Comparison of ENCODE assay signal across 29 cellular contexts in the genomic region with DNA sequence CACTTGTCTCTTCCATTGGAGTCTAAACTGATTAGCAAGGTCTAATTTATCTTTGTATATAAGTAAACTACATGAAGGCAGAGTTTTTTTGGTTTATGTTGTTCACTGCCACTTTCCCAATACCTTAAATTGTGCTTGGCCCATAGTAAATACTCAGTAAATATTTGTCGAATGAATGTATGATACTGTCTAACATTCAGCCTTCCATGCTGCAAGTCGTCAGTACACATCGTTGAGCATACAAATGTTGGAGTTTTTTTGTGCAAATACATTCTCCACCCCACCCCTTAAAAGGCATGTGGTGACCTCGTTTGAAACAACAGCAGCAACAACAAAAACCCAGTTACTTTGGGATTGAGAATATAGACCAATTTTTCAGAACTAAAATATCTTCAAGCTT. TPM values are rescaled to one million over a fixed set of nuclear protein-coding genes. Genes with fewer than 3 reads are reported as not detected.
"Had no signal": no experiment of that assay in that cellular context is flagged by ENCODE, and none has a peak within 500 bp of the region (broad histone marks: within the 10 kb centered on the region; RNA-seq: fewer than 3 reads in every experiment).

No MANE protein-coding gene starts in this region.

- H3K4me3 Mint-ChIP-seq: immature natural killer cell; mesothelial cell of epicardium; natural killer cell; nephron progenitor cell; stimulated activated naive B cell treated with anti-CD40 and anti-IgM and Interleukin-4, amounts not matched to agents 10 μg/mL and 1 μg/mL and 100 μg/mL, for 72 hours had no signal

- H3K36me3 Mint-ChIP-seq: naive B cell, natural killer cell had no signal

- H3K27me3 Mint-ChIP-seq: progenitor cell of endocrine pancreas had no signal

- H3K27ac ChIP-seq: left lung, lower lobe of right lung, ovary, right atrium auricular region, skin epidermis, stomach, testis, thyroid gland, transverse colon, upper lobe of right lung had no signal

- H3K4me1 ChIP-seq: left lung, lower lobe of right lung, right atrium auricular region, thyroid gland, transverse colon, upper lobe of right lung had no signal

- ATAC-seq: left colon; left lung; lower lobe of right lung; natural killer cell; sciatic nerve; stimulated activated naive B cell treated with anti-CD40 and anti-IgM and Interleukin-4, amounts not matched to agents 10 μg/mL and 1 μg/mL and 100 μg/mL, for 72 hours; stimulated activated naive CD8-positive, alpha-beta T cell treated with anti-CD3 and anti-CD28 coated beads, Interleukin-15, Interleukin-2, amounts not matched to agents 100 U/mL and 50 U/mL, for 24 hours; upper lobe of right lung had no signal

- H3K9me3 Mint-ChIP-seq: immature natural killer cell; mesothelial cell of epicardium; naive B cell; natural killer cell; nephron progenitor cell; stimulated activated naive B cell treated with anti-CD40 and anti-IgM and Interleukin-4, amounts not matched to agents 10 μg/mL and 1 μg/mL and 100 μg/mL, for 72 hours had no signal

- H3K4me3 ChIP-seq: left lung, lower lobe of right lung, ovary, right atrium auricular region, skin epidermis, stomach, testis, thyroid gland, transverse colon, upper lobe of right lung had no signal

- H3K9me3 ChIP-seq: left lung, lower lobe of right lung, ovary, right atrium auricular region, stomach, testis, thyroid gland, transverse colon, upper lobe of right lung had no signal

- H3K27ac Mint-ChIP-seq: immature natural killer cell; mesothelial cell of epicardium; natural killer cell; nephron progenitor cell; progenitor cell of endocrine pancreas; stimulated activated naive B cell treated with anti-CD40 and anti-IgM and Interleukin-4, amounts not matched to agents 10 μg/mL and 1 μg/mL and 100 μg/mL, for 72 hours had no signal

- DNase-seq: hypothalamus; immature natural killer cell; kidney; left colon; left lung; lower lobe of right lung; mesendoderm; naive B cell; natural killer cell; nephron progenitor cell; ovary; stimulated activated CD4-positive, alpha-beta T cell treated with anti-CD3 and anti-CD28 coated beads, Interleukin-12 subunit alpha, Interleukin-12 subunit beta, amount 100 ng/mL, for 4 hours; stimulated activated CD4-positive, alpha-beta T cell treated with anti-CD3 and anti-CD28 coated beads, Interleukin-15, amount 100 ng/mL, for 24 hours; stimulated activated CD4-positive, alpha-beta T cell treated with anti-CD3 and anti-CD28 coated beads, Interleukin-2, amount 100 ng/mL, for 24 hours; stimulated activated CD4-positive, alpha-beta T cell treated with anti-CD3 and anti-CD28 coated beads, Interleukin-4, amount 100 ng/mL, for 1 hour; stimulated activated naive B cell treated with anti-CD40 and anti-IgM and Interleukin-4, amounts not matched to agents 10 μg/mL and 1 μg/mL and 100 μg/mL, for 72 hours; stimulated activated naive CD8-positive, alpha-beta T cell treated with anti-CD3 and anti-CD28 coated beads, Interleukin-15, Interleukin-2, amounts not matched to agents 100 U/mL and 50 U/mL, for 24 hours; stomach; testis; thyroid gland; transverse colon; upper lobe of right lung had no signal

- FAIRE-seq: islet of Langerhans, kidney, urothelium cell line had no signal

RNA-seq across cellular contexts. Expression of a gene that starts 17.4 kb away (rescaled TPM):
- total RNA-seq: right atrium auricular region had no signal
